20 cellular contexts compared by ENCODE assay signal in the genomic region with DNA sequence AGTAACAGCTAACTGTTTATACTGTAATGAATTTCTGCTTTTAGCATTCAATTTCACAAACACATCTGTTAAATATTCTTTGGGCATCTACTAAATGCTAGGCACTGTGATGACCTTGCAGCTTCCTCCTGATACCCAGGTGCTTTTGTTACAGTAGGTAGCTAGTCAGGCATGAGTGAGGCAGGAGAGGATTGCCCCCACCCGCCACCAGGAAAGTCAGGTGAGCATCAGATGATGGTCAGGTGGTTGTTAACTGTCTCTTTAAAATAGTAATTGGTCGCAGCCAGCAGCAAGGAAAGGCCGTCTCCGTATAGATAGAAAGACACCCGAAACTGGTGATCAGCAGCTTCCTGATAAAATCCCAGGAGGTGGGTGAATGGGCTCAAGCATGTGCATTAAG.
DNase-seq lines count a peak whose midpoint lies in the region; FAIRE-seq and TF ChIP-seq lines count a peak whose summit lies in the region.
"Had no signal": no experiment of that assay in that cellular context is flagged by ENCODE, and none has a peak within 500 bp of the region (broad histone marks: within the 10 kb centered on the region; RNA-seq: fewer than 3 reads in every experiment).

No MANE protein-coding gene starts in this region.

- TF ChIP-seq POLR2A in GM12891 (IDR thresholded peaks at IDR 0.05; ENCODE audit: low read depth, low read length) (no peak), esophagus muscularis mucosa (IDR thresholded peaks at IDR 0.05; ENCODE audit: low read depth) (no peak)

- peak overlapping the region; percentile 53; the same call in 1 of the 2 replicates for H2AFZ ChIP-seq in OCI-LY7 (ENCODE audit: low read length)

- no peaks in the 10 kb centered on the region for H3K79me2 ChIP-seq in OCI-LY7 (ENCODE audit: insufficient read depth, low read depth, low read length)

- no TSS peak for BruUV-seq in OCI-LY7 (replicated peaks; lab: Mats Ljungman, UMichigan)

- H3K4me2 ChIP-seq in OCI-LY7 (ENCODE audit: low read length) = peak overlapping the region; percentile 28

- H3K4me3 ChIP-seq in OCI-LY7 (ENCODE audit: low read depth, low read length, poor library complexity, severe bottlenecking) (no peak overlapping the region), esophagus muscularis mucosa (no peak overlapping the region), colonic mucosa (no peak overlapping the region)
- H3K4me3 ChIP-seq: A549; BLaER1 treated with 17β-estradiol and CSF1 and Interleukin-3, amounts not matched to agents 10 nM and 100 nM had no signal

- TF ChIP-seq CTCF in OCI-LY7 (conservative IDR thresholded peaks at IDR 0.05; ENCODE audit: low read length) = no peak
- TF ChIP-seq CTCF in esophagus muscularis mucosa (IDR thresholded peaks at IDR 0.05) = no peak
- no peak for TF ChIP-seq CTCF in colonic mucosa (IDR thresholded peaks at IDR 0.05)

- H3K4me1 ChIP-seq in OCI-LY7 (ENCODE audit: insufficient read depth, low read length, poor library complexity, severe bottlenecking) = peaks cover 37% of the 10 kb centered on the region
- no peaks in the 10 kb centered on the region for H3K4me1 ChIP-seq in esophagus muscularis mucosa
- no peaks in the 10 kb centered on the region for H3K4me1 ChIP-seq in colonic mucosa
- H3K4me1 ChIP-seq: Caco-2 had no signal

- no peak for DNase-seq in GM12891 (ENCODE audit: insufficient read length, low spot score)
- peak; percentile 58 for DNase-seq in OCI-LY7 (ENCODE audit: low spot score)
- peak; percentile 66 for DNase-seq in esophagus muscularis mucosa (ENCODE audit: extremely low spot score)
- no peak for DNase-seq in SHP77 treated with DMSO at 0.1 percent for 48 hours (lab: John Stamatoyannopoulos, UW)
- DNase-seq in colonic mucosa = no peak
- DNase-seq in islet precursor cell = no peak
- DNase-seq: AML-193; Caco-2; Calu3; CD4-positive, alpha-beta T cell; CD8-positive, alpha-beta T cell; DMS79 treated with DMSO at 0.1 percent for 48 hours; GF-D8 had no signal

- POLR2A ChIA-PET in OCI-LY7 (lab: Charles Lee) = interaction anchor here (0.6 to 1.5 kb wide), 2 partner anchors 13 to 14 kb away, joined by 3 to 4 read pairs; no protein-coding TSS in a partner anchor

- H3K9ac ChIP-seq in colonic mucosa (ENCODE audit: low read depth in 2 of 2, low read length in 2 of 2) = no peak overlapping the region
- H3K9ac ChIP-seq: BLaER1 treated with 17β-estradiol and CSF1 and Interleukin-3, amounts not matched to agents 10 nM and 100 nM had no signal

- no peaks in the 10 kb centered on the region for H3K9me2 ChIP-seq in OCI-LY7 (ENCODE audit: insufficient read depth, low read length)

- WGBS in esophagus muscularis mucosa = 96% methylated on average over 5 of the region's 5 CpGs

- TF ChIP-seq EP300 in esophagus muscularis mucosa (IDR thresholded peaks at IDR 0.05) = no peak

- CTCF ChIA-PET in OCI-LY7 (lab: Charles Lee; ENCODE audit: unreplicated experiment) = no interaction called here

- H3K27me3 ChIP-seq in esophagus muscularis mucosa = no peaks in the 10 kb centered on the region
- H3K27me3 ChIP-seq in colonic mucosa = no peaks in the 10 kb centered on the region
- H3K27me3 ChIP-seq: BLaER1 treated with 17β-estradiol and CSF1 and Interleukin-3, amounts not matched to agents 10 nM and 100 nM had no signal

- H4K20me1 ChIP-seq in OCI-LY7 (ENCODE audit: insufficient read depth, low read length) = no peaks in the 10 kb centered on the region
- H4K20me1 ChIP-seq: BLaER1 treated with 17β-estradiol and CSF1 and Interleukin-3, amounts not matched to agents 10 nM and 100 nM had no signal

- intact Hi-C loops in OCI-LY7 (cut with micrococcal nuclease; ENCODE audit: unreplicated experiment) (no loop called here), esophagus muscularis mucosa (cut with DNase I) (no loop called here), colonic mucosa (cut with DNase I) (no loop called here)

- H3K36me3 ChIP-seq in OCI-LY7 (ENCODE audit: insufficient read depth, low read length) (no peaks in the 10 kb centered on the region), esophagus muscularis mucosa (no peaks in the 10 kb centered on the region), colonic mucosa (no peaks in the 10 kb centered on the region)
- H3K36me3 ChIP-seq: BLaER1 treated with 17β-estradiol and CSF1 and Interleukin-3, amounts not matched to agents 10 nM and 100 nM had no signal

- no peaks in the 10 kb centered on the region for H3K9me3 ChIP-seq in OCI-LY7 (ENCODE audit: low read length)
- no peaks in the 10 kb centered on the region for H3K9me3 ChIP-seq in esophagus muscularis mucosa
- H3K9me3 ChIP-seq in colonic mucosa = no peaks in the 10 kb centered on the region
- H3K9me3 ChIP-seq: A549; BLaER1 treated with 17β-estradiol and CSF1 and Interleukin-3, amounts not matched to agents 10 nM and 100 nM; Caco-2 had no signal

- FAIRE-seq in GM12891 (lab: Jason Lieb, UNC) = peak; percentile 84
- FAIRE-seq: A549, D721Med, G401.6, GM18507 had no signal

- H3K27ac ChIP-seq in OCI-LY7 (ENCODE audit: low read depth, low read length, poor library complexity, severe bottlenecking) (peak overlapping the region; percentile 16), esophagus muscularis mucosa (replicated peaks in 1 of 4) (no peak overlapping the region), colonic mucosa (no peak overlapping the region)
- H3K27ac ChIP-seq: 22Rv1; A549; BLaER1 treated with 17β-estradiol and CSF1 and Interleukin-3, amounts not matched to agents 10 nM and 100 nM; C4-2B had no signal

TF ChIP-seq in GM12891, 5 proteins besides CTCF, POLR2A, EP300 and RAD21:
- no peak for TF ChIP-seq POLR2AphosphoS5 (IDR thresholded peaks at IDR 0.05; ENCODE audit: low read depth, low read length)
- no peak for TF ChIP-seq SPI1 (IDR thresholded peaks at IDR 0.05; ENCODE audit: low read depth, low read length)
- no peak for TF ChIP-seq POU2F2 (IDR thresholded peaks at IDR 0.05; ENCODE audit: low read depth, low read length)
- no peak for TF ChIP-seq PAX5 (IDR thresholded peaks at IDR 0.05; ENCODE audit: insufficient read depth, low read length, severe bottlenecking)
- TF ChIP-seq TAF1 (IDR thresholded peaks at IDR 0.05; ENCODE audit: low read depth, low read length) = no peak
TF ChIP-seq in GM12891: peak in this region for 0.

Comparison
In these comparisons a context has a peak if more than half of its experiments do, and no peak if none do; other contexts are left out.
1. DNase-seq: peak in OCI-LY7 (single experiment) and esophagus muscularis mucosa (single experiment); none in GM12891 (single experiment), SHP77 treated with DMSO at 0.1 percent for 48 hours (single experiment), colonic mucosa (single experiment) and islet precursor cell (single experiment).